In the genomic region with DNA sequence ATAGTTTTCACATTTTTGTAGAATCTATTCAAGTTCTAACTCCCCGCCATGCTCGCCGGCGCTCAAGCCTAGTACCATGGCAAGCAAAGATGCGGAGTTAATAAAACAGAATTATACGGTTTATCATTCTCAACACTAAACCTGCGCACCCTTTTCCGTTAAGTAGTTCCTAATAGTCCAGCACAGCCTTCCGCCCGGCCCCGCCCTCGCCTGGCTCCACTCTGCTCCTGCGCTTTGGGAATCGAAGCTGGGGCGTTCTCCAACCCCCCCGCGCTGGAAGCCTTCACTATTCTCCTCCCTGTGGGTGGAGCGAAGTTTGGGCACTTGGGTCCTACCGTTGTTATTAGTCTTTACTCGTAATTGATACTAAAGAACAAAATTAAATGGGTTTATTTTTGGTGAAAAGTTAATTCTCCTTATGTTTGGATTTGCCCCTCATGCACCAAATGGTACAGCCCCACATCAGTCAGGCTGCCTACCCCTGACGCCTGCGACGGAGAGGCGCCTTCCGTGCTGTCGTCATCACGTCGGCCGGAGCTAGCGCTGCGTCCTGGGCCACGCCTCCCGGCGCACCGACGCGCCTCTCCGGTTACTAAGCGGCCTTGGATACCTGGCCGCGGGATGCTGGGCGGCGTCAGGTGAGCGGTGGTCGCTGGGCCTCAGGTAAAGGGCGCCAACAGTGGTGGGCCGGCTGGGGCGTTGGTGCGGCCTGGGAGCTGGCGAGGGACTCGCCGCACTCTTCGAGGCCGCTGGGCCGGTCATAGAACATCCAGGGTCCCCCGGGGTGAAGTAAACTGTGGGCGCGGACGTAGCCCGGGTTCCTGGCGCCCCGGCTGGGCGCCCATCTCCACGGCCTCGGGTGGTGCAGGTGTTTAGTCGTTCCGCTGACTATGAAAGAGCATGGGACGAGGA, we compare ENCODE assay signal across 8 cellular contexts. TPM values are rescaled to one million over a fixed set of nuclear protein-coding genes. Genes with fewer than 3 reads are reported as not detected.
DNase-seq lines count a peak whose midpoint lies in the region; ATAC-seq and TF ChIP-seq lines count a peak whose summit lies in the region.

A gene with protein sequence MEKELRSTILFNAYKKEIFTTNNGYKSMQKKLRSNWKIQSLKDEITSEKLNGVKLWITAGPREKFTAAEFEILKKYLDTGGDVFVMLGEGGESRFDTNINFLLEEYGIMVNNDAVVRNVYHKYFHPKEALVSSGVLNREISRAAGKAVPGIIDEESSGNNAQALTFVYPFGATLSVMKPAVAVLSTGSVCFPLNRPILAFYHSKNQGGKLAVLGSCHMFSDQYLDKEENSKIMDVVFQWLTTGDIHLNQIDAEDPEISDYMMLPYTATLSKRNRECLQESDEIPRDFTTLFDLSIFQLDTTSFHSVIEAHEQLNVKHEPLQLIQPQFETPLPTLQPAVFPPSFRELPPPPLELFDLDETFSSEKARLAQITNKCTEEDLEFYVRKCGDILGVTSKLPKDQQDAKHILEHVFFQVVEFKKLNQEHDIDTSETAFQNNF (plus strand): TSS at position 546 of the 912 bp plus-strand sequence. CDS start 3,762 bp downstream, outside the sequence.

- DNase-seq in C1 segment of cervical spinal cord (lab: John Stamatoyannopoulos, UW) (peak; percentile 38 to 96 (median 92)), NCI-H774 (lab: John Stamatoyannopoulos, UW) (peak; percentile 93), dermis microvascular lymphatic vessel endothelial cell (ENCODE audit: low read depth in 2 of 2) (peak; percentile 85 to 93)
- DNase-seq in activated CD4-positive, alpha-beta T cell treated with anti-CD3 and anti-CD28 coated beads, Interleukin-2, amount 50 U/mL, for 48 hours, result peak; percentile 87 to 90
- peak; percentile 90 for DNase-seq in stimulated activated CD4-positive, alpha-beta T cell treated with anti-CD3 and anti-CD28 coated beads, Interleukin-4, amount 100 ng/mL, for 24 hours

- peak within 1 kb of the TSS; percentile 76 to 84 for H3K27ac ChIP-seq in liver (ENCODE audit: low read depth in 1 of 2, low read length in 2 of 2)

- peak; percentile 28 to 39 for TF ChIP-seq RAD21 in liver (IDR thresholded peaks at IDR 0.05)

- peak; percentile 97 for ATAC-seq in GM19372 (IDR thresholded peaks at IDR 0.05; ENCODE audit: low read depth, unreplicated experiment)
- ATAC-seq in HG03558 (IDR thresholded peaks at IDR 0.05; ENCODE audit: extremely low read depth, unreplicated experiment), result peak; percentile 96

- H3K9me3 ChIP-seq in liver (ENCODE audit: control insufficient read depth in 4 of 4, low read length in 3 of 4), result no peaks in the 10 kb centered on the region

- H3K4me1 ChIP-seq in liver (ENCODE audit: control insufficient read depth in 4 of 4, insufficient read depth in 4 of 4, low read length in 3 of 4), result peaks cover 4 to 22% (median 13%) of the 10 kb centered on the region in 4 donors

- no peaks in the 10 kb centered on the region for H3K27me3 ChIP-seq in liver (ENCODE audit: control insufficient read depth in 4 of 4, insufficient read depth in 4 of 4, low read length in 3 of 4)

- no peak for TF ChIP-seq CTCF in liver (IDR thresholded peaks at IDR 0.05; ENCODE audit: low read depth, low read length, missing input control)

- peaks cover 2 to 8% (median 5%) of the 10 kb centered on the region in 4 donors for H3K36me3 ChIP-seq in liver (ENCODE audit: control insufficient read depth in 4 of 4, insufficient read depth in 3 of 4, low read depth in 1 of 4, low read length in 3 of 4)

- WGBS in liver, result under 1% methylated on average over 68 of the region's 68 CpGs

- H3K4me3 ChIP-seq in liver (ENCODE audit: low read depth in 1 of 3, low read length in 3 of 3), result peak within 1 kb of the TSS; percentile 68 to 77 (median 69)

- peak within 1 kb of the TSS; percentile 45 to 76 for H3K9ac ChIP-seq in liver (ENCODE audit: low read depth in 1 of 2, low read length in 2 of 2)

TF ChIP-seq in liver, 16 proteins besides CTCF, POLR2A, EP300 and RAD21:
- no peak for TF ChIP-seq HNF4G (IDR thresholded peaks at IDR 0.05)
- TF ChIP-seq, protein P1, sequence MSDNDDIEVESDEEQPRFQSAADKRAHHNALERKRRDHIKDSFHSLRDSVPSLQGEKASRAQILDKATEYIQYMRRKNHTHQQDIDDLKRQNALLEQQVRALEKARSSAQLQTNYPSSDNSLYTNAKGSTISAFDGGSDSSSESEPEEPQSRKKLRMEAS (IDR thresholded peaks at IDR 0.05), result peak; percentile 69
- TF ChIP-seq FOXA2 (IDR thresholded peaks at IDR 0.05), result no peak
- peak in 1 of 2 donors; percentile 68 for TF ChIP-seq EGR1 (IDR thresholded peaks at IDR 0.05; ENCODE audit: low read depth in 2 of 2)
- no peak for TF ChIP-seq NR2F2 (IDR thresholded peaks at IDR 0.05)
- no peak for TF ChIP-seq GABPA (IDR thresholded peaks at IDR 0.05 in 1 of 2, conservative IDR thresholded peaks at IDR 0.05 in 1 of 2)
- TF ChIP-seq RXRA (IDR thresholded peaks at IDR 0.05), result peak; percentile 37 to 48
- TF ChIP-seq, protein P2, sequence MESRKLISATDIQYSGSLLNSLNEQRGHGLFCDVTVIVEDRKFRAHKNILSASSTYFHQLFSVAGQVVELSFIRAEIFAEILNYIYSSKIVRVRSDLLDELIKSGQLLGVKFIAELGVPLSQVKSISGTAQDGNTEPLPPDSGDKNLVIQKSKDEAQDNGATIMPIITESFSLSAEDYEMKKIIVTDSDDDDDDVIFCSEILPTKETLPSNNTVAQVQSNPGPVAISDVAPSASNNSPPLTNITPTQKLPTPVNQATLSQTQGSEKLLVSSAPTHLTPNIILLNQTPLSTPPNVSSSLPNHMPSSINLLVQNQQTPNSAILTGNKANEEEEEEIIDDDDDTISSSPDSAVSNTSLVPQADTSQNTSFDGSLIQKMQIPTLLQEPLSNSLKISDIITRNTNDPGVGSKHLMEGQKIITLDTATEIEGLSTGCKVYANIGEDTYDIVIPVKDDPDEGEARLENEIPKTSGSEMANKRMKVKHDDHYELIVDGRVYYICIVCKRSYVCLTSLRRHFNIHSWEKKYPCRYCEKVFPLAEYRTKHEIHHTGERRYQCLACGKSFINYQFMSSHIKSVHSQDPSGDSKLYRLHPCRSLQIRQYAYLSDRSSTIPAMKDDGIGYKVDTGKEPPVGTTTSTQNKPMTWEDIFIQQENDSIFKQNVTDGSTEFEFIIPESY (IDR thresholded peaks at IDR 0.05), result peak; percentile 54
- TF ChIP-seq YY1 (IDR thresholded peaks at IDR 0.05), result peak; percentile 63
- TF ChIP-seq, protein P3, sequence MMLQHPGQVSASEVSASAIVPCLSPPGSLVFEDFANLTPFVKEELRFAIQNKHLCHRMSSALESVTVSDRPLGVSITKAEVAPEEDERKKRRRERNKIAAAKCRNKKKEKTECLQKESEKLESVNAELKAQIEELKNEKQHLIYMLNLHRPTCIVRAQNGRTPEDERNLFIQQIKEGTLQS (IDR thresholded peaks at IDR 0.05), result no peak
- TF ChIP-seq SP1 (IDR thresholded peaks at IDR 0.05), result peak; percentile 82
- TF ChIP-seq, protein P4, sequence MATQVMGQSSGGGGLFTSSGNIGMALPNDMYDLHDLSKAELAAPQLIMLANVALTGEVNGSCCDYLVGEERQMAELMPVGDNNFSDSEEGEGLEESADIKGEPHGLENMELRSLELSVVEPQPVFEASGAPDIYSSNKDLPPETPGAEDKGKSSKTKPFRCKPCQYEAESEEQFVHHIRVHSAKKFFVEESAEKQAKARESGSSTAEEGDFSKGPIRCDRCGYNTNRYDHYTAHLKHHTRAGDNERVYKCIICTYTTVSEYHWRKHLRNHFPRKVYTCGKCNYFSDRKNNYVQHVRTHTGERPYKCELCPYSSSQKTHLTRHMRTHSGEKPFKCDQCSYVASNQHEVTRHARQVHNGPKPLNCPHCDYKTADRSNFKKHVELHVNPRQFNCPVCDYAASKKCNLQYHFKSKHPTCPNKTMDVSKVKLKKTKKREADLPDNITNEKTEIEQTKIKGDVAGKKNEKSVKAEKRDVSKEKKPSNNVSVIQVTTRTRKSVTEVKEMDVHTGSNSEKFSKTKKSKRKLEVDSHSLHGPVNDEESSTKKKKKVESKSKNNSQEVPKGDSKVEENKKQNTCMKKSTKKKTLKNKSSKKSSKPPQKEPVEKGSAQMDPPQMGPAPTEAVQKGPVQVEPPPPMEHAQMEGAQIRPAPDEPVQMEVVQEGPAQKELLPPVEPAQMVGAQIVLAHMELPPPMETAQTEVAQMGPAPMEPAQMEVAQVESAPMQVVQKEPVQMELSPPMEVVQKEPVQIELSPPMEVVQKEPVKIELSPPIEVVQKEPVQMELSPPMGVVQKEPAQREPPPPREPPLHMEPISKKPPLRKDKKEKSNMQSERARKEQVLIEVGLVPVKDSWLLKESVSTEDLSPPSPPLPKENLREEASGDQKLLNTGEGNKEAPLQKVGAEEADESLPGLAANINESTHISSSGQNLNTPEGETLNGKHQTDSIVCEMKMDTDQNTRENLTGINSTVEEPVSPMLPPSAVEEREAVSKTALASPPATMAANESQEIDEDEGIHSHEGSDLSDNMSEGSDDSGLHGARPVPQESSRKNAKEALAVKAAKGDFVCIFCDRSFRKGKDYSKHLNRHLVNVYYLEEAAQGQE (IDR thresholded peaks at IDR 0.05), result no peak
- peak; percentile 28 to 72 for TF ChIP-seq JUND (IDR thresholded peaks at IDR 0.05)
- TF ChIP-seq HNF4A (conservative IDR thresholded peaks at IDR 0.05), result peak; percentile 31 to 41
- no peak for TF ChIP-seq FOXA1 (IDR thresholded peaks at IDR 0.05)
- TF ChIP-seq TAF1 (conservative IDR thresholded peaks at IDR 0.05), result no peak

RNA-seq across cellular contexts. Expression of the gene that starts here (rescaled TPM):
- total RNA-seq in dermis microvascular lymphatic vessel endothelial cell (31.4 and 31.8 TPM in 2 replicates), liver (10 to 100 TPM in 1 of 2 donors, 1 to 10 TPM in 1; 5.3 to 24.3 TPM)
- polyA plus RNA-seq in liver, result 1 to 10 TPM; 3.3 to 4.3 TPM

Comparison
In these comparisons a context has a peak if more than half of its experiments do, and no peak if none do; other contexts are left out.
1. Peak in every context shown above with its lines: DNase-seq, ATAC-seq, H3K4me3 ChIP-seq and H3K27ac ChIP-seq.